In genomic region chr11:62669420-62670161, GRCh38 we compare ENCODE assay signal across 1 cellular context.
A peak's percentile ranks its signal among the peaks of the same experiment; 100 is the strongest.
TF ChIP-seq lines count a peak whose summit lies in the region.

No MANE protein-coding gene starts in this region.

TF ChIP-seq in K562, 482 proteins besides CTCF, POLR2A, EP300 and RAD21 (continued from another document and continues in another):
- TF ChIP-seq ESRRA (IDR thresholded peaks at IDR 0.05; ENCODE audit: borderline replicate concordance, low read depth) (no peak), MCM7 (IDR thresholded peaks at IDR 0.05) (no peak), ZNF318 (IDR thresholded peaks at IDR 0.05; ENCODE audit: borderline replicate concordance in 1 of 2, low read depth in 1 of 2) (no peak), BCL6 (CRISPR knock-in tag; IDR thresholded peaks at IDR 0.05) (no peak), ZNF695 (CRISPR knock-in tag; IDR thresholded peaks at IDR 0.05) (no peak), RB1 (IDR thresholded peaks at IDR 0.05; ENCODE audit: low read depth) (no peak), RBM17 (IDR thresholded peaks at IDR 0.05; ENCODE audit: borderline replicate concordance, low read depth, low read length) (no peak), PPARD (CRISPR knock-in tag; IDR thresholded peaks at IDR 0.05) (no peak), WHSC1 (IDR thresholded peaks at IDR 0.05; ENCODE audit: low read length) (no peak), ZSCAN29 (IDR thresholded peaks at IDR 0.05) (no peak), ZNF444 (CRISPR knock-in tag; IDR thresholded peaks at IDR 0.05) (no peak), ZNF140 (CRISPR knock-in tag; IDR thresholded peaks at IDR 0.05) (no peak), ZNF3 (CRISPR knock-in tag; IDR thresholded peaks at IDR 0.05) (no peak), ZNF586 (CRISPR knock-in tag; conservative IDR thresholded peaks at IDR 0.05) (no peak), NR2C1 (IDR thresholded peaks at IDR 0.05) (peak; percentile 65), NR2C1 (tag; IDR thresholded peaks at IDR 0.05) (peak; percentile 54; the same call in 1 of the 2 replicates), NFRKB (IDR thresholded peaks at IDR 0.05; ENCODE audit: low read depth) (no peak), ZNF408 (CRISPR knock-in tag; IDR thresholded peaks at IDR 0.05; ENCODE audit: low read depth) (no peak), YY1 (IDR thresholded peaks at IDR 0.05; ENCODE audit: borderline replicate concordance in 1 of 3, control insufficient read depth in 1 of 3, extremely low read depth in 1 of 3, insufficient read depth in 3 of 3, insufficient read length in 1 of 3, insufficient replicate concordance in 2 of 3, low read depth in 1 of 3, low read length in 2 of 3) (peak in 1 of 3 experiments; percentile 14), E4F1 (CRISPR knock-in tag; IDR thresholded peaks at IDR 0.05; ENCODE audit: borderline replicate concordance) (no peak), SP2 (IDR thresholded peaks at IDR 0.05; ENCODE audit: extremely low read depth, low read depth, low read length, poor library complexity, severe bottlenecking) (no peak), BACH1 (tag; IDR thresholded peaks at IDR 0.05) (no peak), NBN (IDR thresholded peaks at IDR 0.05; ENCODE audit: low read depth) (no peak), ETV6 (IDR thresholded peaks at IDR 0.05; ENCODE audit: borderline replicate concordance in 1 of 2, low read depth in 2 of 2, low read length in 1 of 2) (no peak), ETV6 (CRISPR knock-in tag; IDR thresholded peaks at IDR 0.05; ENCODE audit: borderline replicate concordance) (no peak), SMARCA4 (IDR thresholded peaks at IDR 0.05) (no peak; the same call in 1 of the 2 replicates), MAZ (CRISPR knock-in tag; conservative IDR thresholded peaks at IDR 0.05 in 1 of 2, IDR thresholded peaks at IDR 0.05 in 1 of 2) (no peak), LEF1 (IDR thresholded peaks at IDR 0.05) (0 out of 2 replicates have a peak, but pooled peaks have one; percentile 4), PHF20 (IDR thresholded peaks at IDR 0.05; ENCODE audit: partially characterized antibody) (no peak), CBFA2T2 (conservative IDR thresholded peaks at IDR 0.05) (no peak), DPF2 (IDR thresholded peaks at IDR 0.05) (no peak), ZNF232 (CRISPR knock-in tag; IDR thresholded peaks at IDR 0.05) (no peak), GABPA (tag; conservative IDR thresholded peaks at IDR 0.05; ENCODE audit: low read depth) (no peak), SIN3A (IDR thresholded peaks at IDR 0.05; ENCODE audit: borderline replicate concordance in 2 of 2, control insufficient read depth in 1 of 2, low read depth in 2 of 2, low read length in 2 of 2) (no peak), CUX1 (CRISPR knock-in tag; IDR thresholded peaks at IDR 0.05) (no peak), ZNF398 (CRISPR knock-in tag; IDR thresholded peaks at IDR 0.05) (no peak), ARID4B (CRISPR knock-in tag; IDR thresholded peaks at IDR 0.05) (0 out of 2 replicates have a peak, but pooled peaks have one; percentile 28), ZKSCAN8 (CRISPR knock-in tag; IDR thresholded peaks at IDR 0.05) (peak; percentile 90), BHLHE40 (IDR thresholded peaks at IDR 0.05; ENCODE audit: low read length) (no peak)
